ENCODE assay signal across 39 cellular contexts in the genomic region with DNA sequence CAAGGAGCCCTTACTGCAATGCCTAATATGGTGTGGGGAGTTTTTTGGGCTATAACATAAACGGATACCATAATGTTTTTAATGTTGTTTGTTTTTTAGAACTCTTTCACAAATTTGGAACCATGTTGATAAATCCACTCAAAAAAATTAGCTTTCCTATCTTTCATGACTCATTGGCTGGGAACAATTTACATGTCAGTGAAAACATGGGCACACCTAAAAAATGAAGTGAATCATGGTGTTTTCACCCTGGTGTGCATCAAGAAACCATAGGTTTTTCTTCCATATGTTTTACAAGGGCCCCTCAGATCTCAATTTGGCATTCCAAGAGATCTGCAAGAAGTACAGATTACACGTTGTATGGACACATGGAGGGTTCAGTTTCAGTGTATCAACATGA.
"Had no signal": no experiment of that assay in that cellular context is flagged by ENCODE, and none has a peak within 500 bp of the region (broad histone marks: within the 10 kb centered on the region; RNA-seq: fewer than 3 reads in every experiment).

No MANE protein-coding gene starts in this region.

- H3K36me3 ChIP-seq: adrenal gland, ascending aorta, brain microvascular endothelial cell, breast epithelium, cardiac muscle cell had no signal

- H3K9me3 ChIP-seq: adrenal gland, ascending aorta, body of pancreas, breast epithelium had no signal

- H3K4me1 ChIP-seq: ascending aorta had no signal

- H3K4me3 Mint-ChIP-seq: activated naive CD4-positive, alpha-beta T cell treated with anti-CD3 and anti-CD28 coated beads for 36 hours; activated naive CD4-positive, alpha-beta T cell treated with anti-CD3 and anti-CD28 coated beads, Interleukin-2, amount 10 ng/mL, durations not matched to agents 7 days and 5 days; activated naive CD4-positive, alpha-beta T cell treated with anti-CD3 and anti-CD28 coated beads, Interleukin-2, amount 50 U/mL, for 24 hours; activated naive CD8-positive, alpha-beta T cell; activated naive CD8-positive, alpha-beta T cell treated with anti-CD3 and anti-CD28 coated beads for 36 hours; activated naive CD8-positive, alpha-beta T cell treated with anti-CD3 and anti-CD28 coated beads, Interleukin-2, amount 10 ng/mL, durations not matched to agents 7 days and 5 days; activated naive CD8-positive, alpha-beta T cell treated with anti-CD3 and anti-CD28 coated beads, Interleukin-2, amount 50 U/mL, for 24 hours; activated T-cell treated with anti-CD3 and anti-CD28 coated beads, Interleukin-2, amount 50 U/mL, for 24 hours; activated T-cell treated with anti-CD3 and anti-CD28 coated beads, Interleukin-2, amount 50 U/mL, for 4 hours; activated T-cell treated with anti-CD3 and anti-CD28 coated beads, Interleukin-2, amount 50 U/mL, for 72 hours; activated T-helper 1 cell treated with anti-CD3 and anti-CD28 coated beads, Interleukin-12 subunit alpha, Interleukin-12 subunit beta, Interleukin-2, Interleukin-4 antibody, amounts not matched to agents 30 ng/mL and 10 ng/mL and 1 ng/mL, durations not matched to agents 14 hours and 24 hours and 36 hours; activated T-helper 17 cell treated with anti-CD3 and anti-CD28 coated beads, Interleukin-2, amount 50 U/mL, for 72 hours; central memory CD8-positive, alpha-beta T cell had no signal

- ATAC-seq: activated naive CD4-positive, alpha-beta T cell treated with anti-CD3 and anti-CD28 coated beads, Interleukin-2, amount 50 U/mL, for 72 hours; activated naive CD8-positive, alpha-beta T cell treated with anti-CD3 and anti-CD28 coated beads, Interleukin-2, amount 50 U/mL, for 24 hours; activated T-cell treated with anti-CD3 and anti-CD28 coated beads, Interleukin-2, amount 50 U/mL, for 4 hours; activated T-cell treated with anti-CD3 and anti-CD28 coated beads, Interleukin-2, amount 50 U/mL, for 72 hours; activated T-helper 17 cell treated with anti-CD3 and anti-CD28 coated beads, Interleukin-2, amount 50 U/mL, for 72 hours; body of pancreas had no signal

- H3K27ac Mint-ChIP-seq: activated naive CD4-positive, alpha-beta T cell treated with anti-CD3 and anti-CD28 coated beads for 36 hours; activated naive CD4-positive, alpha-beta T cell treated with anti-CD3 and anti-CD28 coated beads, Interleukin-2, amount 10 ng/mL, durations not matched to agents 7 days and 5 days; activated naive CD4-positive, alpha-beta T cell treated with anti-CD3 and anti-CD28 coated beads, Interleukin-2, amount 50 U/mL, for 24 hours; activated naive CD4-positive, alpha-beta T cell treated with anti-CD3 and anti-CD28 coated beads, Interleukin-2, amount 50 U/mL, for 72 hours; activated naive CD8-positive, alpha-beta T cell; activated naive CD8-positive, alpha-beta T cell treated with anti-CD3 and anti-CD28 coated beads for 36 hours; activated naive CD8-positive, alpha-beta T cell treated with anti-CD3 and anti-CD28 coated beads, Interleukin-2, amount 10 ng/mL, durations not matched to agents 7 days and 5 days; activated naive CD8-positive, alpha-beta T cell treated with anti-CD3 and anti-CD28 coated beads, Interleukin-2, amount 50 U/mL, for 24 hours; activated T-cell treated with anti-CD3 and anti-CD28 coated beads, Interleukin-2, amount 50 U/mL, for 24 hours; activated T-cell treated with anti-CD3 and anti-CD28 coated beads, Interleukin-2, amount 50 U/mL, for 72 hours; activated T-helper 1 cell treated with anti-CD3 and anti-CD28 coated beads, Interleukin-12 subunit alpha, Interleukin-12 subunit beta, Interleukin-2, Interleukin-4 antibody, amounts not matched to agents 30 ng/mL and 10 ng/mL and 1 ng/mL, durations not matched to agents 14 hours and 24 hours and 36 hours; activated T-helper 17 cell treated with anti-CD3 and anti-CD28 coated beads, Interleukin-2, amount 50 U/mL, for 72 hours; brain had no signal

- H3K27me3 ChIP-seq: ascending aorta, body of pancreas had no signal

- FAIRE-seq: astrocyte had no signal

- H3K36me3 Mint-ChIP-seq: activated naive CD4-positive, alpha-beta T cell treated with anti-CD3 and anti-CD28 coated beads, Interleukin-2, amount 10 ng/mL, durations not matched to agents 7 days and 5 days; activated naive CD4-positive, alpha-beta T cell treated with anti-CD3 and anti-CD28 coated beads, Interleukin-2, amount 50 U/mL, for 24 hours; activated naive CD8-positive, alpha-beta T cell; activated naive CD8-positive, alpha-beta T cell treated with anti-CD3 and anti-CD28 coated beads for 36 hours; brain had no signal

- H3K4me3 ChIP-seq: adrenal gland, ascending aorta, body of pancreas, breast epithelium, cardiac muscle cell had no signal

- H3K4me1 Mint-ChIP-seq: activated T-helper 17 cell treated with anti-CD3 and anti-CD28 coated beads, Interleukin-2, amount 50 U/mL, for 72 hours; central memory CD8-positive, alpha-beta T cell had no signal

- DNase-seq: activated effector memory CD4-positive, alpha-beta T cell treated with anti-CD3 and anti-CD28 coated beads, Interleukin-2, amount 50 U/mL, for 16 hours; activated effector memory CD4-positive, alpha-beta T cell treated with Interleukin-2 at 50 U/mL for 16 hours; activated gamma-delta T cell; activated gamma-delta T cell treated with Interleukin-2 at 50 U/mL for 16 hours; activated naive CD4-positive, alpha-beta T cell; activated naive CD4-positive, alpha-beta T cell treated with anti-CD3 and anti-CD28 coated beads for 36 hours; activated naive CD4-positive, alpha-beta T cell treated with anti-CD3 and anti-CD28 coated beads, Interleukin-2, amount 10 ng/mL, durations not matched to agents 7 days and 5 days; activated naive CD4-positive, alpha-beta T cell treated with anti-CD3 and anti-CD28 coated beads, Interleukin-2, amount 50 U/mL, for 16 hours; activated naive CD4-positive, alpha-beta T cell treated with Interleukin-2 at 50 U/mL for 16 hours; activated naive CD8-positive, alpha-beta T cell treated with anti-CD3 and anti-CD28 coated beads for 36 hours; activated naive CD8-positive, alpha-beta T cell treated with anti-CD3 and anti-CD28 coated beads, Interleukin-2, amount 10 ng/mL, durations not matched to agents 7 days and 5 days; activated naive CD8-positive, alpha-beta T cell treated with anti-CD3 and anti-CD28 coated beads, Interleukin-2, amount 50 U/mL, for 24 hours; activated T-cell treated with anti-CD3 and anti-CD28 coated beads for 4 hours; activated T-cell treated with anti-CD3 and anti-CD28 coated beads, Interleukin-2, amount 50 U/mL, for 1 hour; activated T-cell treated with anti-CD3 and anti-CD28 coated beads, Interleukin-2, amount 50 U/mL, for 24 hours; activated T-cell treated with anti-CD3 and anti-CD28 coated beads, Interleukin-2, amount 50 U/mL, for 4 hours; activated T-cell treated with anti-CD3 and anti-CD28 coated beads, Interleukin-2, amount 50 U/mL, for 48 hours; activated T-cell treated with anti-CD3 and anti-CD28 coated beads, Interleukin-2, amount 50 U/mL, for 72 hours; adrenal gland; amniotic stem cell; amygdala; anterior cingulate cortex; aorta; brain microvascular endothelial cell; caudate nucleus; central memory CD4-positive, alpha-beta T cell; cerebellar nuclear complex had no signal

- H3K9me3 Mint-ChIP-seq: activated naive CD4-positive, alpha-beta T cell treated with anti-CD3 and anti-CD28 coated beads for 36 hours; activated naive CD4-positive, alpha-beta T cell treated with anti-CD3 and anti-CD28 coated beads, Interleukin-2, amount 10 ng/mL, durations not matched to agents 7 days and 5 days; activated naive CD4-positive, alpha-beta T cell treated with anti-CD3 and anti-CD28 coated beads, Interleukin-2, amount 50 U/mL, for 24 hours; activated naive CD4-positive, alpha-beta T cell treated with anti-CD3 and anti-CD28 coated beads, Interleukin-2, amount 50 U/mL, for 72 hours; activated naive CD8-positive, alpha-beta T cell treated with anti-CD3 and anti-CD28 coated beads for 36 hours; activated naive CD8-positive, alpha-beta T cell treated with anti-CD3 and anti-CD28 coated beads, Interleukin-2, amount 10 ng/mL, durations not matched to agents 7 days and 5 days; activated naive CD8-positive, alpha-beta T cell treated with anti-CD3 and anti-CD28 coated beads, Interleukin-2, amount 50 U/mL, for 24 hours; activated T-cell treated with anti-CD3 and anti-CD28 coated beads, Interleukin-2, amount 50 U/mL, for 24 hours; activated T-cell treated with anti-CD3 and anti-CD28 coated beads, Interleukin-2, amount 50 U/mL, for 4 hours; activated T-cell treated with anti-CD3 and anti-CD28 coated beads, Interleukin-2, amount 50 U/mL, for 72 hours; activated T-helper 1 cell treated with anti-CD3 and anti-CD28 coated beads, Interleukin-12 subunit alpha, Interleukin-12 subunit beta, Interleukin-2, Interleukin-4 antibody, amounts not matched to agents 30 ng/mL and 10 ng/mL and 1 ng/mL, durations not matched to agents 14 hours and 24 hours and 36 hours; activated T-helper 17 cell treated with anti-CD3 and anti-CD28 coated beads, Interleukin-2, amount 50 U/mL, for 72 hours; brain; central memory CD8-positive, alpha-beta T cell had no signal

- H3K27ac ChIP-seq: adrenal gland, ascending aorta, brain microvascular endothelial cell, breast epithelium, cardiac muscle cell had no signal
